Comparison of ENCODE assay signal across 8 cellular contexts in genomic region chr22:50304528-50305392, GRCh38.
A peak's percentile ranks its signal among the peaks of the same experiment; 100 is the strongest.
DNase-seq lines count a peak whose midpoint lies in the region; ATAC-seq and TF ChIP-seq lines count a peak whose summit lies in the region.

No MANE protein-coding gene starts in this region.

- peaks cover 15% of the 10 kb centered on the region for H3K36me3 ChIP-seq in RWPE2 (ENCODE audit: low read depth)

- H3K4me3 ChIP-seq in GM08714 (ENCODE audit: low read length), result peak overlapping the region; percentile 75; the same call in 1 of the 2 replicates
- H3K4me3 ChIP-seq in RWPE2 (ENCODE audit: severe bottlenecking), result peak overlapping the region; percentile 94
- peak overlapping the region; percentile 86 for H3K4me3 ChIP-seq in fibroblast of pulmonary artery (replicated peaks; ENCODE audit: low read depth, low read length)
- H3K4me3 ChIP-seq in retinal pigment epithelial cell (ENCODE audit: low read length), result peak overlapping the region; percentile 84

- H3K4me1 ChIP-seq in RWPE2 (ENCODE audit: insufficient read depth, poor library complexity, severe bottlenecking), result peaks cover 50% of the 10 kb centered on the region

- peak; percentile 21 for ATAC-seq in RWPE2 (ENCODE audit: low read depth)
- no peak for ATAC-seq in GM19324 (IDR thresholded peaks at IDR 0.05; ENCODE audit: low FRiP score, unreplicated experiment)
- ATAC-seq in HG03469 (IDR thresholded peaks at IDR 0.05; ENCODE audit: unreplicated experiment), result no peak

- peak overlapping the region; percentile 99 for H3K27ac ChIP-seq in RWPE2 (ENCODE audit: poor library complexity, severe bottlenecking)

- H3K9me3 ChIP-seq in RWPE2 (ENCODE audit: severe bottlenecking), result no peaks in the 10 kb centered on the region

- no peak for TF ChIP-seq CTCF in RWPE2 (IDR thresholded peaks at IDR 0.05; ENCODE audit: poor library complexity, severe bottlenecking)
- no peak for TF ChIP-seq CTCF in fibroblast of pulmonary artery (IDR thresholded peaks at IDR 0.05; ENCODE audit: low read length, missing control alignments)
- TF ChIP-seq CTCF in retinal pigment epithelial cell (conservative IDR thresholded peaks at IDR 0.05; ENCODE audit: low read depth, low read length), result no peak

- DNase-seq in RWPE2 (ENCODE audit: low spot score), result no peak
- DNase-seq in fibroblast of pulmonary artery (ENCODE audit: low read depth), result peak; percentile 39
- DNase-seq in retinal pigment epithelial cell (ENCODE audit: low read depth), result peak; percentile 70
- no peak for DNase-seq in activated CD4-positive, alpha-beta T cell treated with anti-CD3 and anti-CD28 coated beads, Interleukin-2, amount 50 U/mL, for 48 hours
- DNase-seq in NCI-H1417 treated with DMSO at 0.1 percent for 48 hours (lab: John Stamatoyannopoulos, UW), result no peak

- no peaks in the 10 kb centered on the region for H3K27me3 ChIP-seq in RWPE2 (ENCODE audit: insufficient read depth, poor library complexity, severe bottlenecking)

Comparison
In these comparisons a context has a peak if more than half of its experiments do, and no peak if none do; other contexts are left out.
1. DNase-seq: peak in fibroblast of pulmonary artery (single experiment) and retinal pigment epithelial cell (single experiment); none in RWPE2 (single experiment), activated CD4-positive, alpha-beta T cell treated with anti-CD3 and anti-CD28 coated beads, Interleukin-2, amount 50 U/mL, for 48 hours (0 of 2) and NCI-H1417 treated with DMSO at 0.1 percent for 48 hours (single experiment).
2. Peak in every context shown above with its lines, with median percentiles within 50 percentile points of each other: H3K4me3 ChIP-seq.